8 cellular contexts compared by ENCODE assay signal in the genomic region with DNA sequence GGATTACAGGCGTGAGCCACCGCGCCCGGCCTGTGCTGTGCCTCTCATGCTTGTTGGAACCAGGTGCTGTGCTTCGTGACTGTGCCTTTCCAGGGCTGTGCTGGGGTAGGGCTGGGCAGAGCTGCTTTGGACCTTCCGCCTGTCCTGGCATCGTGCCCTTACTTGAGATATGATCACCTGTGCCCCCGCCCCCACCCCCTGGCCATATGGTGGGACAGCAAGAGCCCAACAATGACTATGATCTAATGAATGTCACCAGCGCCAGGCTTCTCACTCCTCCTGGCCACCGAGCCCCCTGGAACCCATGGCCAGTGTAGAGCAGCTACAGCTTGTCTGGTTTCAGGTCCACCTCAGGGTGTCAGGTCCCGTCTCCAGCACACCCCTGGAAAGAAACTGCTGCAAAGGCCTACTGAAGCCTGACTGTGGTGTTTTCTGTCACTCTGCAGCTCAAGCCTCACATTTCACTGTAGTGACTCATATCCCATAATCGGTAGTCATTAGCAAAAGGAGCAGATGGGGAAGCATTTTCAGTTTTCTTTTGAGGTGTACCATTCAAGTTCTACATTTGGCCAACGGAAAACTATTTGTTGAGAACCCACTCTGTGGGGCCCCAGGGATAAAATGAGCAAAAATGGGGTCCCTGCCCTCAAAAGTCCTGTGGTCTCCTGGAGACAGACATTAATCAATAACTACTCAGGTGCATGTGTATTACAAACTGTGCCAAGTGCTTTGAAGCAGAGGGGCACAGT. TPM values are rescaled to one million over a fixed set of nuclear protein-coding genes. Genes with fewer than 3 reads are reported as not detected.
DNase-seq lines count a peak whose midpoint lies in the region; ATAC-seq and TF ChIP-seq lines count a peak whose summit lies in the region.

No MANE protein-coding gene starts in this region.

- peaks cover 46% of the 10 kb centered on the region for H3K4me1 ChIP-seq in left ventricle myocardium inferior

- peak overlapping the region; percentile 27 for H3K4me3 Mint-ChIP-seq in activated CD8-positive, alpha-beta T cell treated with anti-CD3 and anti-CD28 coated beads for 36 hours
- H3K4me3 Mint-ChIP-seq in stimulated activated naive CD8-positive, alpha-beta T cell treated with anti-CD3 and anti-CD28 coated beads, Interleukin-15, amount 100 ng/mL, for 72 hours = peak overlapping the region; percentile 49 to 73

- peak; percentile 90 for ATAC-seq in GM21381 (IDR thresholded peaks at IDR 0.05; ENCODE audit: unreplicated experiment)
- peak; percentile 84 for ATAC-seq in HG03565 (IDR thresholded peaks at IDR 0.05; ENCODE audit: unreplicated experiment)
- ATAC-seq in activated CD8-positive, alpha-beta T cell treated with anti-CD3 and anti-CD28 coated beads for 36 hours = peak; percentile 96
- ATAC-seq in stimulated activated naive CD8-positive, alpha-beta T cell treated with anti-CD3 and anti-CD28 coated beads, Interleukin-15, amount 100 ng/mL, for 72 hours = peak; percentile 95

- POLR2A ChIA-PET in activated CD8-positive, alpha-beta T cell treated with anti-CD3 and anti-CD28 coated beads for 36 hours (lab: Charles Lee) = interaction anchor here (0.8 to 3.5 kb wide), 8 partner anchors 13 to 188 kb away, joined by 3 to 27 read pairs (median 4); a partner anchor contains a TSS

- intact Hi-C loops in activated CD8-positive, alpha-beta T cell treated with anti-CD3 and anti-CD28 coated beads for 36 hours (cut with micrococcal nuclease) = loop anchor here (5.0 kb wide), 1 partner anchor 84 kb away; no protein-coding TSS in a partner anchor
- intact Hi-C loops in left ventricle myocardium inferior (cut with micrococcal nuclease) = no loop called here

- H3K27me3 ChIP-seq in left ventricle myocardium inferior (ENCODE audit: low read depth) = no peaks in the 10 kb centered on the region

- TF ChIP-seq CTCF in GM12864 (IDR thresholded peaks at IDR 0.05; ENCODE audit: low read depth, low read length, missing control alignments) (no peak), left ventricle myocardium inferior (IDR thresholded peaks at IDR 0.05; ENCODE audit: borderline replicate concordance) (no peak)
- TF ChIP-seq CTCF in activated CD8-positive, alpha-beta T cell treated with anti-CD3 and anti-CD28 coated beads for 36 hours (IDR thresholded peaks at IDR 0.05) = no peak

- H3K9me3 ChIP-seq in left ventricle myocardium inferior (replicated peaks) = no peaks in the 10 kb centered on the region

- no peaks in the 10 kb centered on the region for H3K27me3 Mint-ChIP-seq in activated CD8-positive, alpha-beta T cell treated with anti-CD3 and anti-CD28 coated beads for 36 hours
- no peaks in the 10 kb centered on the region for H3K27me3 Mint-ChIP-seq in stimulated activated naive CD8-positive, alpha-beta T cell treated with anti-CD3 and anti-CD28 coated beads, Interleukin-15, amount 100 ng/mL, for 72 hours

- peak overlapping the region; percentile 92 for H3K27ac Mint-ChIP-seq in activated CD8-positive, alpha-beta T cell treated with anti-CD3 and anti-CD28 coated beads for 36 hours
- peak overlapping the region; percentile 79 to 96 for H3K27ac Mint-ChIP-seq in stimulated activated naive CD8-positive, alpha-beta T cell treated with anti-CD3 and anti-CD28 coated beads, Interleukin-15, amount 100 ng/mL, for 72 hours

- no peak overlapping the region for H3K4me3 ChIP-seq in GM12864 (ENCODE audit: low read depth, low read length)
- H3K4me3 ChIP-seq in left ventricle myocardium inferior = no peak overlapping the region

- CTCF ChIA-PET in activated CD8-positive, alpha-beta T cell treated with anti-CD3 and anti-CD28 coated beads for 36 hours (lab: Charles Lee) = interaction anchor here (1.0 to 2.0 kb wide), 5 partner anchors 14 to 107 kb away, joined by 3 to 7 read pairs (median 3); no protein-coding TSS in a partner anchor

- no peaks in the 10 kb centered on the region for H3K9me3 Mint-ChIP-seq in activated CD8-positive, alpha-beta T cell treated with anti-CD3 and anti-CD28 coated beads for 36 hours
- H3K9me3 Mint-ChIP-seq in stimulated activated naive CD8-positive, alpha-beta T cell treated with anti-CD3 and anti-CD28 coated beads, Interleukin-15, amount 100 ng/mL, for 72 hours = no peaks in the 10 kb centered on the region

- peaks cover 29% of the 10 kb centered on the region for H3K4me1 Mint-ChIP-seq in activated CD8-positive, alpha-beta T cell treated with anti-CD3 and anti-CD28 coated beads for 36 hours (ENCODE audit: low read depth)
- peaks cover 39% of the 10 kb centered on the region for H3K4me1 Mint-ChIP-seq in stimulated activated naive CD8-positive, alpha-beta T cell treated with anti-CD3 and anti-CD28 coated beads, Interleukin-15, amount 100 ng/mL, for 72 hours

- H3K27ac ChIP-seq in left ventricle myocardium inferior (replicated peaks) = peak overlapping the region; percentile 83

- H3K36me3 ChIP-seq in left ventricle myocardium inferior = peaks cover 60% of the 10 kb centered on the region

- DNase-seq in GM12864 (ENCODE audit: low read depth) = peak; percentile 90
- peak; percentile 77 for DNase-seq in activated CD8-positive, alpha-beta T cell treated with anti-CD3 and anti-CD28 coated beads for 36 hours
- no peak for DNase-seq in left ventricle myocardium inferior
- peak; percentile 51 to 75 for DNase-seq in stimulated activated naive CD8-positive, alpha-beta T cell treated with anti-CD3 and anti-CD28 coated beads, Interleukin-15, amount 100 ng/mL, for 72 hours
- DNase-seq in NCI-H2029 (lab: John Stamatoyannopoulos, UW) = no peak
- DNase-seq in NCI-H748 treated with DMSO at 0.1 percent for 48 hours (lab: John Stamatoyannopoulos, UW) = no peak

- H3K36me3 Mint-ChIP-seq in activated CD8-positive, alpha-beta T cell treated with anti-CD3 and anti-CD28 coated beads for 36 hours (ENCODE audit: low read depth) = peaks cover 3% of the 10 kb centered on the region

RNA-seq across cellular contexts. Expression of a gene that starts 22.1 kb away (rescaled TPM):
- 10 to 100 TPM; 11.0 to 11.1 TPM for total RNA-seq in activated CD8-positive, alpha-beta T cell treated with anti-CD3 and anti-CD28 coated beads for 36 hours
- total RNA-seq in left ventricle myocardium inferior = 7.4 TPM

RNA-seq across cellular contexts. Expression of a gene that starts 37.5 kb away (rescaled TPM):
- total RNA-seq in activated CD8-positive, alpha-beta T cell treated with anti-CD3 and anti-CD28 coated beads for 36 hours = 10 to 100 TPM; 13.2 to 19.0 TPM
- 22.3 TPM for total RNA-seq in left ventricle myocardium inferior

RNA-seq across cellular contexts. Expression of a gene that starts 46.9 kb away (rescaled TPM):
- total RNA-seq in activated CD8-positive, alpha-beta T cell treated with anti-CD3 and anti-CD28 coated beads for 36 hours = 10 to 100 TPM; 38.0 to 39.0 TPM
- 43.7 TPM for total RNA-seq in left ventricle myocardium inferior

RNA-seq across cellular contexts. Expression of a gene that starts 47.2 kb away (rescaled TPM):
- total RNA-seq in activated CD8-positive, alpha-beta T cell treated with anti-CD3 and anti-CD28 coated beads for 36 hours = 100 to 1,000 TPM; 543 to 552 TPM
- total RNA-seq in left ventricle myocardium inferior = 129 TPM

Comparison
In these comparisons a context has a peak if more than half of its experiments do, and no peak if none do; other contexts are left out.
1. DNase-seq: peak in GM12864 (single experiment), activated CD8-positive, alpha-beta T cell treated with anti-CD3 and anti-CD28 coated beads for 36 hours (single experiment) and stimulated activated naive CD8-positive, alpha-beta T cell treated with anti-CD3 and anti-CD28 coated beads, Interleukin-15, amount 100 ng/mL, for 72 hours (2 of 2); none in left ventricle myocardium inferior (single experiment), NCI-H2029 (single experiment) and NCI-H748 treated with DMSO at 0.1 percent for 48 hours (single experiment).
2. Peak in every context shown above with its lines, with median percentiles within 50 percentile points of each other: ATAC-seq.